1 cellular context compared by ENCODE assay signal in genomic region chr4:154348657-154349056, GRCh38.
TF ChIP-seq lines count a peak whose summit lies in the region.

No MANE protein-coding gene starts in this region.

TF ChIP-seq in GM12878, 131 proteins besides CTCF, POLR2A, EP300 and RAD21 (continued from another document):
- TF ChIP-seq ZNF592 (IDR thresholded peaks at IDR 0.05) (no peak), TARDBP (IDR thresholded peaks at IDR 0.05; ENCODE audit: borderline replicate concordance) (no peak), POLR2AphosphoS2 (IDR thresholded peaks at IDR 0.05; ENCODE audit: low read depth, low read length) (no peak), IRF4 (IDR thresholded peaks at IDR 0.05; ENCODE audit: low read depth, low read length) (no peak), LARP7 (IDR thresholded peaks at IDR 0.05) (no peak), PAX8 (IDR thresholded peaks at IDR 0.05) (no peak), PRDM15 (CRISPR knock-in tag; IDR thresholded peaks at IDR 0.05) (no peak), BMI1 (IDR thresholded peaks at IDR 0.05; ENCODE audit: borderline replicate concordance) (no peak)
